ENCODE assay signal across 9 cellular contexts in genomic region chr1:89198081-89198480, GRCh38. TPM values are rescaled to one million over a fixed set of nuclear protein-coding genes. Genes with fewer than 3 reads are reported as not detected.
DNase-seq lines count a peak whose midpoint lies in the region; ATAC-seq and TF ChIP-seq lines count a peak whose summit lies in the region.
"Had no signal": no experiment of that assay in that cellular context is flagged by ENCODE, and none has a peak within 500 bp of the region (broad histone marks: within the 10 kb centered on the region; RNA-seq: fewer than 3 reads in every experiment).

No MANE protein-coding gene starts in this region.

- H3K4me3 Mint-ChIP-seq in naive thymus-derived CD4-positive, alpha-beta T cell = peak overlapping the region; percentile 91 to 99 (median 97)

- H3K4me1 ChIP-seq in ACC112 (ENCODE audit: control insufficient read depth, insufficient read depth, low read length, unreplicated experiment) = peaks cover 5% of the 10 kb centered on the region
- peaks cover 42 to 47% of the 10 kb centered on the region in 2 donors for H3K4me1 ChIP-seq in naive thymus-derived CD4-positive, alpha-beta T cell (ENCODE audit: control insufficient read depth in 2 of 2, insufficient read depth in 2 of 2, low read length in 2 of 2)

- intact Hi-C loops in naive thymus-derived CD4-positive, alpha-beta T cell (cut with micrococcal nuclease) = loop anchor here (1.0 to 10.0 kb wide), 11 partner anchors 8 to 259 kb away; partner anchors contain the start of genes GBP2 (in 1 of the 2) and GBP5 (in 1 of the 2)
- intact Hi-C loops in posterior vena cava (cut with DNase I) = no loop called here

- peaks cover 54 to 84% (median 71%) of the 10 kb centered on the region in 7 donors for H3K4me1 Mint-ChIP-seq in naive thymus-derived CD4-positive, alpha-beta T cell

- H3K36me3 ChIP-seq in ACC112 (ENCODE audit: insufficient read depth, low read length) (no peaks in the 10 kb centered on the region), KOPT-K1 (ENCODE audit: insufficient read depth, low read length) (peaks cover 5% of the 10 kb centered on the region)
- peaks cover 0 to 24% (median 0%) of the 10 kb centered on the region in 3 experiments for H3K36me3 ChIP-seq in naive thymus-derived CD4-positive, alpha-beta T cell (ENCODE audit: control insufficient read depth in 2 of 3, insufficient read depth in 3 of 3, low read length in 3 of 3)

- CTCF ChIA-PET in naive thymus-derived CD4-positive, alpha-beta T cell (lab: Charles Lee) = interaction anchor here (1.0 to 2.1 kb wide), 4 partner anchors 17 to 159 kb away, joined by 4 to 11 read pairs (median 8); partner anchors contain the start of gene GBP5

- peak overlapping the region; percentile 85 for H2AFZ ChIP-seq in ACC112 (ENCODE audit: low read length, unreplicated experiment)

- H3K27me3 ChIP-seq in ACC112 (ENCODE audit: insufficient read depth, low read length) = no peaks in the 10 kb centered on the region
- H3K27me3 ChIP-seq in naive thymus-derived CD4-positive, alpha-beta T cell (ENCODE audit: control insufficient read depth in 2 of 2, insufficient read depth in 2 of 2, low read length in 2 of 2) = no peaks in the 10 kb centered on the region

- POLR2A ChIA-PET in naive thymus-derived CD4-positive, alpha-beta T cell (lab: Charles Lee) = interaction anchor here (0.7 to 4.5 kb wide), 10 partner anchors 15 to 411 kb away, joined by 3 to 40 read pairs (median 4); partner anchors contain the start of genes GBP2 and GBP5

- peak; percentile 3 for ATAC-seq in naive thymus-derived CD4-positive, alpha-beta T cell
- ATAC-seq in GM21360 (IDR thresholded peaks at IDR 0.05; ENCODE audit: unreplicated experiment) (no peak), GM19324 (IDR thresholded peaks at IDR 0.05; ENCODE audit: low FRiP score, unreplicated experiment) (no peak)

- H3K27me3 Mint-ChIP-seq in naive thymus-derived CD4-positive, alpha-beta T cell = no peaks in the 10 kb centered on the region

- H3K27ac Mint-ChIP-seq in naive thymus-derived CD4-positive, alpha-beta T cell = peak overlapping the region; percentile 91 to 99 (median 95)

- H3K27ac ChIP-seq in ACC112 (ENCODE audit: low read depth, low read length) = no peak overlapping the region
- H3K27ac ChIP-seq in KOPT-K1 (ENCODE audit: low read depth, low read length, poor library complexity, severe bottlenecking) = peak overlapping the region; percentile 81
- peak overlapping the region; percentile 39 to 78 for H3K27ac ChIP-seq in coronary artery
- H3K27ac ChIP-seq in naive thymus-derived CD4-positive, alpha-beta T cell (ENCODE audit: low read depth, low read length) = peak overlapping the region; percentile 88

- no peaks in the 10 kb centered on the region for H3K9me3 ChIP-seq in KOPT-K1 (ENCODE audit: insufficient read depth, low read length, poor library complexity, severe bottlenecking)
- H3K9me3 ChIP-seq in naive thymus-derived CD4-positive, alpha-beta T cell (ENCODE audit: control insufficient read depth in 2 of 3, low read length in 3 of 3) = no peaks in the 10 kb centered on the region

- DNase-seq in coronary artery (ENCODE audit: low spot score) (no peak), posterior vena cava (ENCODE audit: low spot score) (no peak), cerebellar cortex (ENCODE audit: low spot score) (no peak)
- peak in 1 of 9 donors; percentile 1 for DNase-seq in naive thymus-derived CD4-positive, alpha-beta T cell

- peak overlapping the region; percentile 93 for H3K4me3 ChIP-seq in ACC112 (ENCODE audit: low read depth, low read length)
- peak overlapping the region; percentile 81 for H3K4me3 ChIP-seq in coronary artery
- peak overlapping the region; percentile 92 for H3K4me3 ChIP-seq in naive thymus-derived CD4-positive, alpha-beta T cell (ENCODE audit: low read length)

- TF ChIP-seq CTCF in coronary artery (IDR thresholded peaks at IDR 0.05) = no peak

- peaks cover 4 to 55% (median 28%) of the 10 kb centered on the region in 5 donors for H3K36me3 Mint-ChIP-seq in naive thymus-derived CD4-positive, alpha-beta T cell

- H3K9me3 Mint-ChIP-seq in naive thymus-derived CD4-positive, alpha-beta T cell = peaks cover 0 to under 1% (median 0%) of the 10 kb centered on the region in 11 donors

- no peaks in the 10 kb centered on the region for H3K79me2 ChIP-seq in ACC112 (ENCODE audit: control insufficient read depth, insufficient read depth, low read length, unreplicated experiment)

RNA-seq across cellular contexts. Expression of gene GBP4, which starts 0.7 kb away (rescaled TPM):
- 100 to 1,000 TPM in 1 of 5 experiments, 10 to 100 TPM in 4; 29.1 to 174 (median 37.4) TPM for total RNA-seq in naive thymus-derived CD4-positive, alpha-beta T cell
- polyA plus RNA-seq in naive thymus-derived CD4-positive, alpha-beta T cell = 10 to 100 TPM; 36.4 to 49.3 TPM
- 1 to 10 TPM; 5.5 to 9.5 TPM for total RNA-seq in posterior vena cava

RNA-seq across cellular contexts. Expression of gene GBP7, which starts 22.3 kb away (rescaled TPM):
- total RNA-seq in naive thymus-derived CD4-positive, alpha-beta T cell = under 1 TPM in 2 of 5 experiments, not detected in 3; 0.13 to 0.19 TPM
- polyA plus RNA-seq in naive thymus-derived CD4-positive, alpha-beta T cell = not detected
- total RNA-seq in posterior vena cava = not detected
- total RNA-seq: subcutaneous adipose tissue had no signal

Comparison
In these comparisons a context has a peak if more than half of its experiments do, and no peak if none do; other contexts are left out.
1. intact Hi-C loops: an anchor here in naive thymus-derived CD4-positive, alpha-beta T cell (1.0 to 10.0 kb wide); none called in posterior vena cava.